In genomic region chr17:40319651-40320550, GRCh38 we compare ENCODE assay signal across 8 cellular contexts. TPM values are rescaled to one million over a fixed set of nuclear protein-coding genes. Genes with fewer than 3 reads are reported as not detected.
DNase-seq lines count a peak whose midpoint lies in the region; ATAC-seq and TF ChIP-seq lines count a peak whose summit lies in the region.

No MANE protein-coding gene starts in this region.

- TF ChIP-seq CTCF in CD14-positive monocyte (IDR thresholded peaks at IDR 0.05) (no peak), brain (conservative IDR thresholded peaks at IDR 0.05) (no peak), tibial nerve (IDR thresholded peaks at IDR 0.05) (no peak)

- peak overlapping the region in 3 of 4 donors; percentile 63 to 99 (median 65) for H3K4me3 ChIP-seq in tibial nerve

- H3K36me3 Mint-ChIP-seq in CD14-positive monocyte (peaks cover 17 to 43% of the 10 kb centered on the region in 2 donors), brain (no peaks in the 10 kb centered on the region)
- H3K36me3 Mint-ChIP-seq in naive thymus-derived CD8-positive, alpha-beta T cell: peaks cover 0 to 2% (median 0%) of the 10 kb centered on the region in 3 donors

- TF ChIP-seq POLR2A in tibial nerve (IDR thresholded peaks at IDR 0.05): no peak

- POLR2A ChIA-PET in naive thymus-derived CD8-positive, alpha-beta T cell (lab: Charles Lee): interaction anchor here (0.6 to 28.1 kb wide), 13 partner anchors 6 to 294 kb away, joined by 3 to 458 read pairs (median 8); partner anchors contain the start of genes CCR7 and RARA

- peaks cover 0 to 94% (median 85%) of the 10 kb centered on the region in 4 donors for H3K4me1 ChIP-seq in tibial nerve

- peak overlapping the region; percentile 51 to 99 (median 90) for H3K27ac ChIP-seq in tibial nerve

- H3K4me1 Mint-ChIP-seq in CD14-positive monocyte (peaks cover 64% of the 10 kb centered on the region), brain (peaks cover 72% of the 10 kb centered on the region)
- peaks cover 50 to 88% (median 78%) of the 10 kb centered on the region in 4 donors for H3K4me1 Mint-ChIP-seq in naive thymus-derived CD8-positive, alpha-beta T cell

- TF ChIP-seq EP300 in tibial nerve (IDR thresholded peaks at IDR 0.05): no peak

- no peaks in the 10 kb centered on the region for H3K9me3 ChIP-seq in tibial nerve

- H3K36me3 ChIP-seq in tibial nerve: no peaks in the 10 kb centered on the region

- no peaks in the 10 kb centered on the region for H3K27me3 ChIP-seq in tibial nerve

- peaks cover 0 to 5% (median 0%) of the 10 kb centered on the region in 7 donors for H3K9me3 Mint-ChIP-seq in CD14-positive monocyte
- H3K9me3 Mint-ChIP-seq in brain: no peaks in the 10 kb centered on the region
- peaks cover 0 to 5% (median 0%) of the 10 kb centered on the region in 9 donors for H3K9me3 Mint-ChIP-seq in naive thymus-derived CD8-positive, alpha-beta T cell

- intact Hi-C loops in CD14-positive monocyte (cut with micrococcal nuclease): loop anchor here (2.0 to 5.0 kb wide), 2 partner anchors 23 to 223 kb away; no protein-coding TSS in a partner anchor

- ATAC-seq in naive thymus-derived CD8-positive, alpha-beta T cell: peak in 1 of 2 donors; percentile 8
- no peak for ATAC-seq in HG02870 (IDR thresholded peaks at IDR 0.05; ENCODE audit: unreplicated experiment)

- H3K4me3 Mint-ChIP-seq in CD14-positive monocyte: peak overlapping the region; percentile 99
- peak overlapping the region; percentile 84 to 98 (median 90) for H3K4me3 Mint-ChIP-seq in brain
- peak overlapping the region; percentile 83 to 97 (median 96) for H3K4me3 Mint-ChIP-seq in naive thymus-derived CD8-positive, alpha-beta T cell

- WGBS in tibial nerve, 2 donors: 39 to 40% methylated on average over 11 of the region's 11 CpGs

- DNase-seq in CD14-positive monocyte (ENCODE audit: low spot score): peak; percentile 95
- peak; percentile 78 to 82 (median 80) for DNase-seq in T-helper 1 cell
- peak; percentile 72 to 92 (median 78) for DNase-seq in naive thymus-derived CD8-positive, alpha-beta T cell
- DNase-seq in tibial nerve (ENCODE audit: low spot score in 2 of 2): peak in 1 of 2 donors; percentile 28
- DNase-seq in SKM-1 (lab: John Stamatoyannopoulos, UW; ENCODE audit: unreplicated experiment): no peak
- DNase-seq in NCI-H2029 (lab: John Stamatoyannopoulos, UW): no peak

- H3K27ac Mint-ChIP-seq in CD14-positive monocyte: peak overlapping the region; percentile 99 to 100 (median 100)
- H3K27ac Mint-ChIP-seq in brain: peak overlapping the region; percentile 63 to 96 (median 90)
- H3K27ac Mint-ChIP-seq in naive thymus-derived CD8-positive, alpha-beta T cell: peak overlapping the region; percentile 98 to 100 (median 100)

- H3K27me3 Mint-ChIP-seq in CD14-positive monocyte (ENCODE audit: low read depth in 3 of 3): peaks cover 0 to 14% (median 5%) of the 10 kb centered on the region in 3 donors
- H3K27me3 Mint-ChIP-seq in brain: peaks cover 4% of the 10 kb centered on the region
- H3K27me3 Mint-ChIP-seq in naive thymus-derived CD8-positive, alpha-beta T cell: peaks cover 0 to 6% (median 0%) of the 10 kb centered on the region in 5 donors

RNA-seq across cellular contexts. Expression of gene RARA, which starts 10.9 kb away (rescaled TPM):
- polyA plus RNA-seq in CD14-positive monocyte: 10 to 100 TPM; 14.9 to 29.4 TPM
- 26.2 TPM for polyA plus RNA-seq in brain (ENCODE audit: insufficient read depth, low read depth, low replicate concordance)
- total RNA-seq in naive thymus-derived CD8-positive, alpha-beta T cell: 10 to 100 TPM; 39.2 to 39.9 TPM
- polyA plus RNA-seq in naive thymus-derived CD8-positive, alpha-beta T cell: 10 to 100 TPM in 1 of 3 donors, 1 to 10 TPM in 2; 7.2 to 12.4 (median 9.0) TPM
- total RNA-seq in tibial nerve: 10 to 100 TPM; 28.9 to 58.2 (median 46.4) TPM

RNA-seq across cellular contexts. Expression of gene CDC6, which starts 32.2 kb away (rescaled TPM):
- polyA plus RNA-seq in CD14-positive monocyte: under 1 TPM in 1 of 2 donors, not detected in 1; 0.11 TPM
- polyA plus RNA-seq in brain (ENCODE audit: insufficient read depth, low read depth, low replicate concordance): 23.2 TPM
- total RNA-seq in naive thymus-derived CD8-positive, alpha-beta T cell: 1 to 10 TPM; 1.5 to 1.6 TPM
- polyA plus RNA-seq in naive thymus-derived CD8-positive, alpha-beta T cell: under 1 TPM in 1 of 3 donors, not detected in 2; 0.08 TPM
- 1 to 10 TPM in 1 of 4 donors, under 1 TPM in 3; 0.20 to 1.8 (median 0.43) TPM for total RNA-seq in tibial nerve

RNA-seq across cellular contexts. Expression of gene GJD3, which starts 44.6 kb away (rescaled TPM):
- not detected for polyA plus RNA-seq in CD14-positive monocyte
- not detected for polyA plus RNA-seq in brain (ENCODE audit: insufficient read depth, low read depth, low replicate concordance)
- total RNA-seq in naive thymus-derived CD8-positive, alpha-beta T cell: not detected
- not detected for polyA plus RNA-seq in naive thymus-derived CD8-positive, alpha-beta T cell
- total RNA-seq in tibial nerve: not detected

Comparison
In these comparisons a context has a peak if more than half of its experiments do, and no peak if none do; other contexts are left out.
1. DNase-seq: peak in CD14-positive monocyte (single experiment), T-helper 1 cell (5 of 5) and naive thymus-derived CD8-positive, alpha-beta T cell (10 of 10); none in SKM-1 (single experiment) and NCI-H2029 (single experiment).
2. RNA of gene CDC6, which starts 32.2 kb away (polyA plus RNA-seq): 23.2 TPM in brain (single experiment); 0.11 TPM in CD14-positive monocyte and 0.08 TPM in naive thymus-derived CD8-positive, alpha-beta T cell; every median in the first group is over 10 times any median in the second.
3. Peak in every context shown above with its lines, with median percentiles within 50 percentile points of each other: H3K27ac Mint-ChIP-seq and H3K4me3 Mint-ChIP-seq.